ENCODE assay signal across 23 cellular contexts in genomic region chr14:60618200-60618599, GRCh38. TPM values are rescaled to one million over a fixed set of nuclear protein-coding genes. Genes with fewer than 3 reads are reported as not detected.
DNase-seq lines count a peak whose midpoint lies in the region; ATAC-seq, FAIRE-seq and TF ChIP-seq lines count a peak whose summit lies in the region.
"Had no signal": no experiment of that assay in that cellular context is flagged by ENCODE, and none has a peak within 500 bp of the region (broad histone marks: within the 10 kb centered on the region; RNA-seq: fewer than 3 reads in every experiment).

No MANE protein-coding gene starts in this region.

- H3K36me3 ChIP-seq in HepG2 (replicated peaks in 1 of 2; ENCODE audit: control insufficient read depth in 1 of 2, insufficient read depth in 2 of 2, low read length in 2 of 2) = no peaks in the 10 kb centered on the region
- H3K36me3 ChIP-seq: cardiac muscle cell, upper lobe of left lung had no signal

- H3K9me3 ChIP-seq in HepG2 (ENCODE audit: low read length) = no peaks in the 10 kb centered on the region
- H3K9me3 ChIP-seq: A549, upper lobe of left lung had no signal

- ATAC-seq in HepG2 (peak; percentile 39; the same call in 2 of the 3 replicates), GM21825 (IDR thresholded peaks at IDR 0.05; ENCODE audit: unreplicated experiment) (no peak), GM18505 (IDR thresholded peaks at IDR 0.05; ENCODE audit: unreplicated experiment) (no peak)
- ATAC-seq: A549, K562 had no signal

- in situ Hi-C loops in HepG2 (cut with HindIII; ENCODE audit: extremely low pct_ligation_motif_present, low pct_unique_long_range_greater_than_20kb) = no loop called here

- CTCF ChIA-PET in HepG2 (lab: Yijun Ruan, JAX; ENCODE audit: low intra/inter-chr PET ratio, low total read pairs) = no interaction called here

- TF ChIP-seq RAD21 in HepG2 (CRISPR knock-in tag; IDR thresholded peaks at IDR 0.05) = no peak

- 8% methylated on average over 2 of the region's 2 CpGs for WGBS in HepG2 (ENCODE audit: low lambda C conversion rate)

- no peaks in the 10 kb centered on the region for H4K20me1 ChIP-seq in HepG2 (ENCODE audit: insufficient read depth, low read length)

- H3K27ac ChIP-seq in HepG2 (ENCODE audit: extremely low read length, insufficient read depth, low read length) = peak overlapping the region; percentile 19
- H3K27ac ChIP-seq: A549, cardiac muscle cell had no signal

- intact Hi-C loops in HepG2 (cut with micrococcal nuclease; ENCODE audit: unreplicated experiment) = no loop called here

- POLR2A ChIA-PET in HepG2 (lab: Yijun Ruan, JAX) = no interaction called here

- no peak overlapping the region for H2AFZ ChIP-seq in HepG2 (ENCODE audit: low read length)

- no peak overlapping the region for H3K4me3 ChIP-seq in HepG2 (replicated peaks in 1 of 3; ENCODE audit: insufficient read depth in 1 of 3, low read depth in 2 of 3, low read length in 3 of 3)
- H3K4me3 ChIP-seq: A549, cardiac muscle cell, K562, upper lobe of left lung had no signal

- no TSS peak for BruUV-seq in HepG2 (replicated peaks; lab: Mats Ljungman, UMichigan)

- H3K27me3 ChIP-seq in HepG2 (ENCODE audit: control insufficient read depth in 1 of 2, insufficient read depth in 2 of 2, low read length in 2 of 2) = no peaks in the 10 kb centered on the region
- H3K27me3 ChIP-seq: upper lobe of left lung had no signal

- peaks cover 48% of the 10 kb centered on the region for H3K4me1 ChIP-seq in HepG2 (ENCODE audit: insufficient read depth, low read length)
- H3K4me1 ChIP-seq: A549, upper lobe of left lung had no signal

- DNase-seq in COLO668 (lab: John Stamatoyannopoulos, UW; ENCODE audit: unreplicated experiment) (peak; percentile 45), NCI-H1105 treated with DMSO at 0.1 percent for 48 hours (lab: John Stamatoyannopoulos, UW) (peak; percentile 93), NCI-H510A (lab: John Stamatoyannopoulos, UW) (peak; percentile 60), HepG2 (ENCODE audit: low spot score) (peak; percentile 3)
- DNase-seq in activated CD4-positive, CD25-positive, alpha-beta regulatory T cell treated with anti-CD3 and anti-CD28 coated beads, Interleukin-2, amount 50 U/mL, for 72 hours = no peak
- DNase-seq in activated CD4-positive, alpha-beta T cell treated with anti-CD3 and anti-CD28 coated beads, Interleukin-2, amount 50 U/mL, for 1 hour = no peak
- DNase-seq: dermis blood vessel endothelial cell; hippocampal formation; kidney; NCI-H446 treated with DMSO at 0.1 percent for 48 hours; nephron progenitor cell; OCI-M1; SIG-M5; small intestine; stimulated activated CD4-positive, alpha-beta T cell treated with anti-CD3 and anti-CD28 coated beads, Interleukin-4, amount 100 ng/mL, for 1 hour; T-helper 1 cell; upper lobe of left lung had no signal

- no peak for TF ChIP-seq CTCF in HepG2 (CRISPR knock-in tag; IDR thresholded peaks at IDR 0.05)

- 0 out of 2 replicates have a peak overlapping the region, but pooled peaks have one; percentile 12 for H3K4me2 ChIP-seq in HepG2 (ENCODE audit: low read depth, low read length)
- H3K4me2 ChIP-seq: A549 had no signal

- H3K79me2 ChIP-seq in HepG2 (ENCODE audit: insufficient read depth, low read length) = no peaks in the 10 kb centered on the region

- TF ChIP-seq POLR2A in HepG2 (IDR thresholded peaks at IDR 0.05; ENCODE audit: insufficient read depth in 1 of 2, low read depth in 2 of 2, low read length in 2 of 2) (no peak), GM18505 (IDR thresholded peaks at IDR 0.05; ENCODE audit: borderline replicate concordance, extremely low read depth, insufficient read depth, insufficient read length) (no peak)

- no peak for FAIRE-seq in HepG2 (lab: Jason Lieb, UNC)
- FAIRE-seq: A549, GM12891, K562, kidney, small intestine had no signal

- TF ChIP-seq EP300 in HepG2 (IDR thresholded peaks at IDR 0.05; ENCODE audit: low read depth in 2 of 2, low read length in 2 of 2) (no peak), HepG2 (CRISPR knock-in tag; IDR thresholded peaks at IDR 0.05; ENCODE audit: borderline replicate concordance) (no peak)

- no peak overlapping the region for H3K9ac ChIP-seq in HepG2 (ENCODE audit: insufficient read depth, low read depth, low read length)

TF ChIP-seq in HepG2, 621 proteins besides CTCF, POLR2A, EP300 and RAD21:
- peak; percentile 17; the same call in 1 of the 2 replicates for TF ChIP-seq RARA (CRISPR knock-in tag; IDR thresholded peaks at IDR 0.05)
- TF ChIP-seq ZNF788 (CRISPR knock-in tag; IDR thresholded peaks at IDR 0.05; ENCODE audit: borderline replicate concordance) = no peak

RNA-seq across cellular contexts. Expression of gene SIX1, which starts 31.1 kb away (rescaled TPM):
- 6.5 and 6.8 TPM in 2 replicates for total RNA-seq in HepG2 (2016; rRNA removed; fragmentation: Illumina TruSeq; extraction: Trizol)
- 2.6 and 3.0 TPM in 2 replicates for total RNA-seq in HepG2 (2016; cell fraction: cytosol; rRNA removed; fragmentation: Illumina TruSeq; extraction: Trizol; ENCODE audit: low read depth)
- 5.9 and 6.3 TPM in 2 replicates for total RNA-seq in HepG2 (2016; cell fraction: insoluble cytoplasmic fraction; rRNA removed; fragmentation: Illumina TruSeq; extraction: Trizol)
- 6.9 and 7.5 TPM in 2 replicates for total RNA-seq in HepG2 (2016; cell fraction: membrane; rRNA removed; fragmentation: Illumina TruSeq; extraction: Trizol)
- total RNA-seq in HepG2 (2016; cell fraction: nucleus; rRNA removed; fragmentation: Illumina TruSeq; extraction: Trizol) = 4.9 and 6.0 TPM in 2 replicates
- polyA plus RNA-seq in HepG2 (2011; rRNA removed) = 1.3 and 1.7 TPM in 2 replicates
- 1.2 and 1.8 TPM in 2 replicates for polyA plus RNA-seq in HepG2 (2011; cell fraction: cytosol; rRNA removed)
- 2.7 and 3.5 TPM in 2 replicates for polyA plus RNA-seq in HepG2 (2011; cell fraction: nucleus; rRNA removed)
- polyA plus RNA-seq in HepG2 (2012) = 3.0 and 3.1 TPM in 2 replicates
- 1.1 and 1.3 TPM in 2 replicates for polyA plus RNA-seq in HepG2 (2016; cell fraction: cytosol; fragmentation: Illumina TruSeq; extraction: Trizol; ENCODE audit: low read depth)
- 6.3 and 7.8 TPM in 2 replicates for polyA plus RNA-seq in HepG2 (2016; cell fraction: insoluble cytoplasmic fraction; fragmentation: Illumina TruSeq; extraction: Trizol; ENCODE audit: low read depth)
- 2.3 and 2.7 TPM in 2 replicates for polyA plus RNA-seq in HepG2 (2016; cell fraction: membrane; fragmentation: Illumina TruSeq; extraction: Trizol; ENCODE audit: low read depth)
- polyA plus RNA-seq in HepG2 (2016; cell fraction: nucleus; fragmentation: Illumina TruSeq; extraction: Trizol; ENCODE audit: insufficient read depth, low read depth) = 6.4 and 7.6 TPM in 2 replicates
- polyA minus RNA-seq in HepG2 (2011; rRNA and poly(A)+ RNA removed; ENCODE audit: low replicate concordance) = 1.5 and 4.6 TPM in 2 replicates
- polyA minus RNA-seq in HepG2 (2011; cell fraction: cytosol; rRNA and poly(A)+ RNA removed) = 2.3 and 3.2 TPM in 2 replicates
- polyA minus RNA-seq in HepG2 (2011; cell fraction: nucleus; rRNA and poly(A)+ RNA removed) = 7.1 and 8.3 TPM in 2 replicates

Comparison
In these comparisons a context has a peak if more than half of its experiments do, and no peak if none do; other contexts are left out.
1. DNase-seq: peak in COLO668 (single experiment), NCI-H1105 treated with DMSO at 0.1 percent for 48 hours (single experiment), NCI-H510A (single experiment) and HepG2 (single experiment); none in activated CD4-positive, CD25-positive, alpha-beta regulatory T cell treated with anti-CD3 and anti-CD28 coated beads, Interleukin-2, amount 50 U/mL, for 72 hours (single experiment) and activated CD4-positive, alpha-beta T cell treated with anti-CD3 and anti-CD28 coated beads, Interleukin-2, amount 50 U/mL, for 1 hour (single experiment).